In genomic region chr5:38528162-38528703, GRCh38 we compare ENCODE assay signal across 26 cellular contexts. TPM values are rescaled to one million over a fixed set of nuclear protein-coding genes. Genes with fewer than 3 reads are reported as not detected.
DNase-seq lines count a peak whose midpoint lies in the region; ATAC-seq, FAIRE-seq and TF ChIP-seq lines count a peak whose summit lies in the region.
"Had no signal": no experiment of that assay in that cellular context is flagged by ENCODE, and none has a peak within 500 bp of the region (broad histone marks: within the 10 kb centered on the region; RNA-seq: fewer than 3 reads in every experiment).

No MANE protein-coding gene starts in this region.

- H3K36me3 ChIP-seq in BLaER1 treated with 17β-estradiol and CSF1 and Interleukin-3, amounts not matched to agents 10 nM and 100 nM, result no peaks in the 10 kb centered on the region
- H3K36me3 ChIP-seq in left lung, result no peaks in the 10 kb centered on the region

- peaks cover 6% of the 10 kb centered on the region for H3K9me3 Mint-ChIP-seq in memory B cell
- H3K9me3 Mint-ChIP-seq in stimulated activated effector memory CD8-positive, alpha-beta T cell treated with anti-CD3 and anti-CD28 coated beads, Interleukin-12 subunit alpha, Interleukin-12 subunit beta, amount 100 ng/mL, for 72 hours, result no peaks in the 10 kb centered on the region
- H3K9me3 Mint-ChIP-seq: activated CD4-positive, alpha-beta memory T cell treated with anti-CD3 and anti-CD28 coated beads for 36 hours; central memory CD8-positive, alpha-beta T cell; T-helper 1 cell treated with Interleukin-12 subunit alpha and Interleukin-12 subunit beta and Interleukin-4 antibody, amounts not matched to agents 30 μg/mL and 1 μg/mL, for 36 hours had no signal

- H3K27me3 ChIP-seq in BLaER1 treated with 17β-estradiol and CSF1 and Interleukin-3, amounts not matched to agents 10 nM and 100 nM, result peaks cover 0 to 41% (median 0%) of the 10 kb centered on the region in 11 experiments; a peak in 4 of 22 replicates
- no peaks in the 10 kb centered on the region for H3K27me3 ChIP-seq in left lung
- H3K27me3 ChIP-seq: right atrium auricular region, testis had no signal

- peaks cover 0 to 14% (median 13%) of the 10 kb centered on the region in 10 experiments; a peak in 17 of 20 replicates for H3K4me1 ChIP-seq in BLaER1 treated with 17β-estradiol and CSF1 and Interleukin-3, amounts not matched to agents 10 nM and 100 nM
- peaks cover 0 to 13% of the 10 kb centered on the region in 2 donors for H3K4me1 ChIP-seq in left lung
- H3K4me1 ChIP-seq: testis had no signal

- peak; percentile 67 for FAIRE-seq in HTR-8/SVneo (lab: Jason Lieb, UNC)
- FAIRE-seq: GM12878, keratinocyte had no signal

- no peak overlapping the region for H3K4me3 ChIP-seq in BLaER1 treated with 17β-estradiol and CSF1 and Interleukin-3, amounts not matched to agents 10 nM and 100 nM
- H3K4me3 ChIP-seq in left lung, result no peak overlapping the region
- H3K4me3 ChIP-seq: GM12878, right atrium auricular region, testis had no signal

- no peaks in the 10 kb centered on the region for H3K36me3 Mint-ChIP-seq in memory B cell
- no peaks in the 10 kb centered on the region for H3K36me3 Mint-ChIP-seq in stimulated activated effector memory CD8-positive, alpha-beta T cell treated with anti-CD3 and anti-CD28 coated beads, Interleukin-12 subunit alpha, Interleukin-12 subunit beta, amount 100 ng/mL, for 72 hours
- H3K36me3 Mint-ChIP-seq: activated CD4-positive, alpha-beta memory T cell treated with anti-CD3 and anti-CD28 coated beads for 36 hours; CD4-positive, alpha-beta memory T cell had no signal

- peaks cover 0 to 3% (median 0%) of the 10 kb centered on the region in 11 experiments; a peak in 1 of 22 replicates for H4K20me1 ChIP-seq in BLaER1 treated with 17β-estradiol and CSF1 and Interleukin-3, amounts not matched to agents 10 nM and 100 nM

- peaks cover 12% of the 10 kb centered on the region for H3K27me3 Mint-ChIP-seq in memory B cell

- in situ Hi-C loops in SK-MEL-5 (cut with HindIII; ENCODE audit: low pct_unique_long_range_greater_than_20kb, low sequenced_read_pairs), result loop anchor here (25.0 kb wide), 1 partner anchor 91 kb away; no protein-coding TSS in a partner anchor

- DNase-seq in HTR-8/SVneo (ENCODE audit: insufficient read length, low spot score), result no peak
- DNase-seq in SK-MEL-5 (ENCODE audit: low read depth, low spot score), result peak; percentile 25
- no peak for DNase-seq in memory B cell (ENCODE audit: low spot score in 2 of 2)
- DNase-seq in GM19240 (ENCODE audit: insufficient read length, low spot score), result no peak
- DNase-seq in left lung, result no peak
- DNase-seq in stimulated activated effector memory CD8-positive, alpha-beta T cell treated with anti-CD3 and anti-CD28 coated beads, Interleukin-12 subunit alpha, Interleukin-12 subunit beta, amount 100 ng/mL, for 72 hours (ENCODE audit: low spot score in 2 of 2), result no peak
- DNase-seq: activated CD4-positive, alpha-beta memory T cell treated with anti-CD3 and anti-CD28 coated beads for 36 hours; activated naive CD4-positive, alpha-beta T cell; activated T-cell treated with anti-CD3 and anti-CD28 coated beads for 4 hours; CD4-positive, alpha-beta memory T cell; erythroblast; foreskin melanocyte; GOT3; hypothalamus; NCI-H1417; NCI-H510A treated with DMSO at 0.1 percent for 48 hours; SHP77; testis had no signal

- H3K27ac Mint-ChIP-seq in memory B cell, result no peak overlapping the region
- H3K27ac Mint-ChIP-seq in stimulated activated effector memory CD8-positive, alpha-beta T cell treated with anti-CD3 and anti-CD28 coated beads, Interleukin-12 subunit alpha, Interleukin-12 subunit beta, amount 100 ng/mL, for 72 hours, result no peak overlapping the region
- H3K27ac Mint-ChIP-seq: activated CD4-positive, alpha-beta memory T cell treated with anti-CD3 and anti-CD28 coated beads for 36 hours; CD4-positive, alpha-beta memory T cell; T-helper 1 cell treated with Interleukin-12 subunit alpha and Interleukin-12 subunit beta and Interleukin-4 antibody, amounts not matched to agents 30 μg/mL and 1 μg/mL, for 36 hours had no signal

- no peak for TF ChIP-seq CTCF in left lung (IDR thresholded peaks at IDR 0.05)

- peak overlapping the region in 9 of 11 experiments; percentile 43 to 70 (median 55); a peak in 18 of 22 replicates for H3K4me2 ChIP-seq in BLaER1 treated with 17β-estradiol and CSF1 and Interleukin-3, amounts not matched to agents 10 nM and 100 nM

- no peak for ATAC-seq in memory B cell (ENCODE audit: low read depth)
- no peak for ATAC-seq in left lung
- no peak for ATAC-seq in stimulated activated effector memory CD8-positive, alpha-beta T cell treated with anti-CD3 and anti-CD28 coated beads, Interleukin-12 subunit alpha, Interleukin-12 subunit beta, amount 100 ng/mL, for 72 hours
- ATAC-seq in GM21515 (IDR thresholded peaks at IDR 0.05; ENCODE audit: unreplicated experiment), result no peak
- ATAC-seq: GM12878 had no signal

- peaks cover 0 to 13% (median 0%) of the 10 kb centered on the region in 11 experiments; a peak in 4 of 22 replicates for H3K9me3 ChIP-seq in BLaER1 treated with 17β-estradiol and CSF1 and Interleukin-3, amounts not matched to agents 10 nM and 100 nM (replicated peaks in 1 of 11)
- no peaks in the 10 kb centered on the region for H3K9me3 ChIP-seq in left lung
- H3K9me3 ChIP-seq: testis had no signal

- intact Hi-C loops in left lung (cut with DNase I), result no loop called here

- H3K4me1 Mint-ChIP-seq in memory B cell, result peaks cover 11% of the 10 kb centered on the region
- H3K4me1 Mint-ChIP-seq in stimulated activated effector memory CD8-positive, alpha-beta T cell treated with anti-CD3 and anti-CD28 coated beads, Interleukin-12 subunit alpha, Interleukin-12 subunit beta, amount 100 ng/mL, for 72 hours, result no peaks in the 10 kb centered on the region
- H3K4me1 Mint-ChIP-seq: CD4-positive, alpha-beta memory T cell; central memory CD8-positive, alpha-beta T cell had no signal

- H3K9ac ChIP-seq in BLaER1 treated with 17β-estradiol and CSF1 and Interleukin-3, amounts not matched to agents 10 nM and 100 nM, result no peak overlapping the region

- no peak overlapping the region for H3K27ac ChIP-seq in BLaER1 treated with 17β-estradiol and CSF1 and Interleukin-3, amounts not matched to agents 10 nM and 100 nM
- H3K27ac ChIP-seq in left lung, result no peak overlapping the region
- H3K27ac ChIP-seq: right atrium auricular region, testis, VCaP had no signal

- H3K4me3 Mint-ChIP-seq in memory B cell, result peak overlapping the region; percentile 6
- no peak overlapping the region for H3K4me3 Mint-ChIP-seq in stimulated activated effector memory CD8-positive, alpha-beta T cell treated with anti-CD3 and anti-CD28 coated beads, Interleukin-12 subunit alpha, Interleukin-12 subunit beta, amount 100 ng/mL, for 72 hours
- H3K4me3 Mint-ChIP-seq: activated CD4-positive, alpha-beta memory T cell treated with anti-CD3 and anti-CD28 coated beads for 36 hours; CD4-positive, alpha-beta memory T cell; central memory CD8-positive, alpha-beta T cell; T-helper 1 cell treated with Interleukin-12 subunit alpha and Interleukin-12 subunit beta and Interleukin-4 antibody, amounts not matched to agents 30 μg/mL and 1 μg/mL, for 36 hours had no signal

RNA-seq across cellular contexts. Expression of gene LIFR, which starts 28.2 kb away (rescaled TPM):
- 7.1 and 7.5 TPM in 2 replicates for total RNA-seq in SK-MEL-5 (2014; rRNA removed; shearing (Covaris generic))
- polyA plus RNA-seq in SK-MEL-5 (2015; cell fraction: cytosol; rRNA removed), result 3.0 and 4.6 TPM in 2 replicates
- polyA plus RNA-seq in SK-MEL-5 (2015; cell fraction: nucleus; rRNA removed), result 6.1 and 6.3 TPM in 2 replicates
- 10 to 100 TPM; 52.6 to 76.2 TPM for total RNA-seq in left lung
- polyA plus RNA-seq: CD4-positive, alpha-beta memory T cell; GM12878 had no signal
